In the genomic region with DNA sequence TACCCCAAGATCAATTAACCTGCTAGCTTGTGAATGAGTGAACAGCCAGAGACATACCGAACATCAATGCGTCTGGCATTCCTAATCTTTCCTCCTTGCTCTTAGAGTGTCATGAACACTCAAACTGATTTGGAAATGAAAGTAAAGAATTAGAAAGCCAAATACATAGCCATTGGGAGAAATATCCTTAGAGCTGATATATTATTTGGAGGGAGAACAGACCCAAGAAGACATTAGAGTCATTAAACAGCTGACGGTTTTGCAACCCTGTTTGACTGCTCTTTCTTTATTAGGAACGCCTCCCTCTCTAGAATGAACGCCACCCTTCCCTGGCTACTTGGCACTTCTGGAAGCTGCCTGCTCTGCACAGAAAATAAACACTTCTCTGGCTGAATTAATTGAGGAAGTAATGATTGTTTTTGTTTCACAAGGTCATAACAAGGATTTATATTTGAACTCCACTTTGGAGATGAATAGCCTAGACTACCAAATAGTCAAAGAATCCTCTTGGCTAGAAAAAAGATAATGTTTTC, we compare ENCODE assay signal across 13 cellular contexts. TPM values are rescaled to one million over a fixed set of nuclear protein-coding genes. Genes with fewer than 3 reads are reported as not detected.
DNase-seq lines count a peak whose midpoint lies in the region; ATAC-seq and TF ChIP-seq lines count a peak whose summit lies in the region.
"Had no signal": no experiment of that assay in that cellular context is flagged by ENCODE, and none has a peak within 500 bp of the region (broad histone marks: within the 10 kb centered on the region; RNA-seq: fewer than 3 reads in every experiment).

No MANE protein-coding gene starts in this region.

- no peaks in the 10 kb centered on the region for H3K27me3 ChIP-seq in A673 (replicated peaks; ENCODE audit: insufficient read depth, low read depth, low read length, poor library complexity)
- no peaks in the 10 kb centered on the region for H3K27me3 ChIP-seq in right atrium auricular region

- no TSS peak for BruUV-seq in A673 (replicated peaks; lab: Mats Ljungman, UMichigan)

- ATAC-seq in HG03196 (IDR thresholded peaks at IDR 0.05; ENCODE audit: unreplicated experiment), result no peak
- ATAC-seq: activated T-helper 17 cell treated with anti-CD3 and anti-CD28 coated beads, Interleukin-2, amount 50 U/mL, for 72 hours; foreskin keratinocyte; naive thymus-derived CD4-positive, alpha-beta T cell had no signal

- intact Hi-C loops in A673 (cut with micrococcal nuclease; ENCODE audit: unreplicated experiment), result no loop called here

- H3K27ac ChIP-seq in A673 (ENCODE audit: low read depth, low read length, poor library complexity, severe bottlenecking) (no peak overlapping the region), right atrium auricular region (peak overlapping the region; percentile 44 to 79)
- H3K27ac ChIP-seq: foreskin keratinocyte, RWPE1 had no signal

- TF ChIP-seq CTCF in A673 (conservative IDR thresholded peaks at IDR 0.05; ENCODE audit: low read depth, low read length), result no peak
- no peak for TF ChIP-seq CTCF in right atrium auricular region (IDR thresholded peaks at IDR 0.05)

- H3K4me3 ChIP-seq in A673 (ENCODE audit: low read depth, low read length, poor library complexity, severe bottlenecking), result no peak overlapping the region
- H3K4me3 ChIP-seq in right atrium auricular region, result peak overlapping the region; percentile 13 to 29

- H3K9me3 ChIP-seq in A673 (ENCODE audit: low read depth, low read length, poor library complexity, severe bottlenecking), result no peaks in the 10 kb centered on the region
- H3K9me3 ChIP-seq in right atrium auricular region, result no peaks in the 10 kb centered on the region

- in situ Hi-C loops in ACHN (cut with HindIII; ENCODE audit: low pct_ligation_motif_present, low pct_unique_long_range_greater_than_20kb, low sequenced_read_pairs), result no loop called here

- H3K36me3 ChIP-seq in A673 (ENCODE audit: insufficient read depth, low read length, poor library complexity, severe bottlenecking), result no peaks in the 10 kb centered on the region
- H3K36me3 ChIP-seq in right atrium auricular region, result no peaks in the 10 kb centered on the region

- CTCF ChIA-PET in A673 (lab: Charles Lee), result no interaction called here

- H3K4me1 ChIP-seq in A673 (ENCODE audit: insufficient read depth, low read length, poor library complexity, severe bottlenecking) (peaks cover 49% of the 10 kb centered on the region), right atrium auricular region (peaks cover 0 to 35% of the 10 kb centered on the region in 2 donors)

- POLR2A ChIA-PET in A673 (lab: Charles Lee; ENCODE audit: low non-redundant PET), result no interaction called here

- DNase-seq in A673 (ENCODE audit: low spot score) (peak; percentile 39), NCI-H2029 treated with DMSO at 0.1 percent for 48 hours (lab: John Stamatoyannopoulos, UW) (peak; percentile 62), right atrium auricular region (ENCODE audit: low spot score) (no peak), putamen (ENCODE audit: low spot score) (peak; percentile 53), ACHN (no peak), SHP77 treated with DMSO at 0.1 percent for 48 hours (lab: John Stamatoyannopoulos, UW) (no peak)
- no peak for DNase-seq in activated T-cell treated with anti-CD3 and anti-CD28 coated beads, Interleukin-2, amount 50 U/mL, for 48 hours
- DNase-seq: foreskin keratinocyte; naive thymus-derived CD4-positive, alpha-beta T cell; NCI-H526 treated with DMSO at 0.1 percent for 48 hours had no signal

RNA-seq across cellular contexts. Expression of a gene that starts 42.8 kb away (rescaled TPM):
- total RNA-seq in A673 (2021), result 21.8 and 26.3 TPM in 2 replicates
- total RNA-seq in right atrium auricular region, result 1 to 10 TPM; 4.4 to 4.6 TPM

Comparison
In these comparisons a context has a peak if more than half of its experiments do, and no peak if none do; other contexts are left out.
1. DNase-seq: peak in A673 (single experiment), NCI-H2029 treated with DMSO at 0.1 percent for 48 hours (single experiment) and putamen (single experiment); none in right atrium auricular region (single experiment), activated T-cell treated with anti-CD3 and anti-CD28 coated beads, Interleukin-2, amount 50 U/mL, for 48 hours (0 of 2), ACHN (single experiment) and SHP77 treated with DMSO at 0.1 percent for 48 hours (single experiment).